In genomic region chr11:114274637-114275036, GRCh38 we compare ENCODE assay signal across 26 cellular contexts. TPM values are rescaled to one million over a fixed set of nuclear protein-coding genes. Genes with fewer than 3 reads are reported as not detected.
"Had no signal": no experiment of that assay in that cellular context is flagged by ENCODE, and none has a peak within 500 bp of the region (broad histone marks: within the 10 kb centered on the region; RNA-seq: fewer than 3 reads in every experiment).

No MANE protein-coding gene starts in this region.

- DNase-seq: effector CD8-positive, alpha-beta T cell; endodermal cell; foreskin keratinocyte; glutamatergic neuron; immature natural killer cell; islet precursor cell; kidney glomerular epithelial cell; left colon; mesenchymal stem cell; naive thymus-derived CD4-positive, alpha-beta T cell; retina; sigmoid colon; stimulated activated CD4-positive, alpha-beta T cell treated with anti-CD3 and anti-CD28 coated beads, Interleukin-2, amount 100 ng/mL, for 24 hours; stimulated activated CD4-positive, alpha-beta T cell treated with anti-CD3 and anti-CD28 coated beads, Interleukin-4, amount 100 ng/mL, for 4 hours; stimulated activated naive CD8-positive, alpha-beta T cell treated with anti-CD3 and anti-CD28 coated beads, Interleukin-15, Interleukin-2, amounts not matched to agents 100 U/mL and 50 U/mL, for 24 hours; testis; tibial artery; upper lobe of left lung; uterus had no signal

- H3K27ac ChIP-seq: dorsolateral prefrontal cortex, epithelial cell of prostate, foreskin keratinocyte, neural progenitor cell, psoas muscle, sigmoid colon, testis, tibial artery, upper lobe of left lung, uterus had no signal

- H3K4me1 ChIP-seq: foreskin keratinocyte, neural progenitor cell, psoas muscle, sigmoid colon, testis, uterus had no signal

- H3K36me3 Mint-ChIP-seq: naive thymus-derived CD4-positive, alpha-beta T cell; neural progenitor cell; stimulated activated memory B cell treated with anti-CD40 and anti-IgM and Interleukin-4, amounts not matched to agents 10 μg/mL and 1 μg/mL and 100 μg/mL, for 72 hours had no signal

- H3K27ac Mint-ChIP-seq: endodermal cell; immature natural killer cell; naive thymus-derived CD4-positive, alpha-beta T cell; nephron; neural progenitor cell; stimulated activated memory B cell treated with anti-CD40 and anti-IgM and Interleukin-4, amounts not matched to agents 10 μg/mL and 1 μg/mL and 100 μg/mL, for 72 hours had no signal

- H3K36me3 ChIP-seq: neural progenitor cell, sigmoid colon, uterus had no signal

- H3K4me3 Mint-ChIP-seq: endodermal cell; immature natural killer cell; naive thymus-derived CD4-positive, alpha-beta T cell; nephron; neural progenitor cell; stimulated activated memory B cell treated with anti-CD40 and anti-IgM and Interleukin-4, amounts not matched to agents 10 μg/mL and 1 μg/mL and 100 μg/mL, for 72 hours had no signal

- H3K9me3 ChIP-seq: psoas muscle, sigmoid colon, testis, tibial artery, upper lobe of left lung, uterus had no signal

- ATAC-seq: esophagus mucosa; foreskin keratinocyte; left colon; naive thymus-derived CD4-positive, alpha-beta T cell; stimulated activated memory B cell treated with anti-CD40 and anti-IgM and Interleukin-4, amounts not matched to agents 10 μg/mL and 1 μg/mL and 100 μg/mL, for 72 hours; stimulated activated naive CD8-positive, alpha-beta T cell treated with anti-CD3 and anti-CD28 coated beads, Interleukin-15, Interleukin-2, amounts not matched to agents 100 U/mL and 50 U/mL, for 24 hours had no signal

- H3K4me1 Mint-ChIP-seq: endodermal cell; naive thymus-derived CD4-positive, alpha-beta T cell; nephron; neural progenitor cell; stimulated activated memory B cell treated with anti-CD40 and anti-IgM and Interleukin-4, amounts not matched to agents 10 μg/mL and 1 μg/mL and 100 μg/mL, for 72 hours had no signal

- H3K9ac ChIP-seq: neural progenitor cell had no signal

- H3K4me3 ChIP-seq: dorsolateral prefrontal cortex, neural progenitor cell, psoas muscle, sigmoid colon, testis, tibial artery, upper lobe of left lung, uterus had no signal

- H3K9me3 Mint-ChIP-seq: endodermal cell; immature natural killer cell; naive thymus-derived CD4-positive, alpha-beta T cell; nephron; neural progenitor cell; stimulated activated memory B cell treated with anti-CD40 and anti-IgM and Interleukin-4, amounts not matched to agents 10 μg/mL and 1 μg/mL and 100 μg/mL, for 72 hours had no signal

- H3K27me3 ChIP-seq: foreskin keratinocyte, neural progenitor cell, sigmoid colon, testis, tibial artery, upper lobe of left lung, uterus had no signal

RNA-seq across cellular contexts. Expression of gene NNMT, which starts 21.6 kb away (rescaled TPM):
- total RNA-seq: endodermal cell; foreskin keratinocyte; naive thymus-derived CD4-positive, alpha-beta T cell had no signal
